Comparison of ENCODE assay signal across 18 cellular contexts in genomic region chr2:125227843-125228392, GRCh38.
DNase-seq lines count a peak whose midpoint lies in the region; ATAC-seq, FAIRE-seq and TF ChIP-seq lines count a peak whose summit lies in the region.
"Had no signal": no experiment of that assay in that cellular context is flagged by ENCODE, and none has a peak within 500 bp of the region (broad histone marks: within the 10 kb centered on the region; RNA-seq: fewer than 3 reads in every experiment).

No MANE protein-coding gene starts in this region.

- no peaks in the 10 kb centered on the region for H3K79me1 ChIP-seq in IMR-90 (ENCODE audit: low read depth in 1 of 2, low read length in 2 of 2)

- no peak overlapping the region for H4K8ac ChIP-seq in IMR-90 (ENCODE audit: low read depth in 2 of 2, low read length in 2 of 2)

- WGBS in IMR-90 (ENCODE audit: extremely low coverage in 2 of 2, insufficient read length in 1 of 2), 2 experiments: no CpG with 5 or more reads among the region's 2 CpGs

- no peak overlapping the region for H3K9ac ChIP-seq in IMR-90 (ENCODE audit: low read depth, low read length)

- CTCF ChIA-PET in IMR-90 (lab: Yijun Ruan, JAX): no interaction called here

- DNase-seq in IMR-90: no peak
- no peak for DNase-seq in WERI-Rb-1
- DNase-seq in kidney epithelial cell (ENCODE audit: low read depth): no peak
- DNase-seq in activated CD8-positive, alpha-beta memory T cell treated with anti-CD3 and anti-CD28 coated beads, Interleukin-2, amount 50 U/mL, for 48 hours: no peak
- DNase-seq in RCC 7860 (ENCODE audit: low spot score): no peak
- DNase-seq in SHP77 treated with DMSO at 0.1 percent for 48 hours (lab: John Stamatoyannopoulos, UW): no peak
- DNase-seq: activated CD8-positive, alpha-beta memory T cell treated with anti-CD3 and anti-CD28 coated beads, Interleukin-2, amount 10 ng/mL, durations not matched to agents 7 days and 5 days; activated naive CD4-positive, alpha-beta T cell treated with Interleukin-2 at 50 U/mL for 16 hours; Karpas-422; left ventricle myocardium superior; NCI-H2029 treated with DMSO at 0.1 percent for 48 hours; NCI-H774; sigmoid colon; stimulated activated naive CD4-positive, alpha-beta T cell; uterus had no signal

- no peak overlapping the region for H3K18ac ChIP-seq in IMR-90 (ENCODE audit: low read depth, low read length)

- H2BK15ac ChIP-seq in IMR-90 (ENCODE audit: low read depth, low read length): no peak overlapping the region

- H3K27me3 ChIP-seq in DOHH2 (ENCODE audit: control insufficient read depth, low read length) (no peaks in the 10 kb centered on the region), IMR-90 (ENCODE audit: control insufficient read depth, insufficient read depth, low read length) (no peaks in the 10 kb centered on the region), WERI-Rb-1 (ENCODE audit: insufficient read depth, low read depth, severe bottlenecking) (no peaks in the 10 kb centered on the region), kidney epithelial cell (ENCODE audit: control insufficient read depth, insufficient read depth, low read length) (no peaks in the 10 kb centered on the region)
- H3K27me3 ChIP-seq: sigmoid colon, uterus had no signal

- peak; percentile 33 for TF ChIP-seq CTCF in DOHH2 (IDR thresholded peaks at IDR 0.05; ENCODE audit: low read depth, low read length, poor library complexity, severe bottlenecking)
- no peak for TF ChIP-seq CTCF in IMR-90 (conservative IDR thresholded peaks at IDR 0.05; ENCODE audit: low read depth, low read length)
- 0 out of 2 replicates have a peak, but pooled peaks have one; percentile 28 for TF ChIP-seq CTCF in WERI-Rb-1 (IDR thresholded peaks at IDR 0.05; ENCODE audit: low read depth, low read length)
- peak; percentile 32 for TF ChIP-seq CTCF in kidney epithelial cell (IDR thresholded peaks at IDR 0.05; ENCODE audit: insufficient read depth, low read length, poor library complexity, severe bottlenecking)

- H3K9me1 ChIP-seq in IMR-90 (ENCODE audit: insufficient read depth, low read length): no peaks in the 10 kb centered on the region

- H3K4me2 ChIP-seq in DOHH2 (ENCODE audit: low read length): no peak overlapping the region
- no peak overlapping the region for H3K4me2 ChIP-seq in IMR-90 (ENCODE audit: low read depth, low read length)

- H3K56ac ChIP-seq in IMR-90 (ENCODE audit: extremely low read depth, insufficient read depth, low read length): no peak overlapping the region

- H3K4ac ChIP-seq in IMR-90 (ENCODE audit: low read depth, low read length): no peak overlapping the region

- no peak overlapping the region for H3K14ac ChIP-seq in IMR-90 (replicated peaks; ENCODE audit: low read depth, low read length)

- no peak overlapping the region for H2BK120ac ChIP-seq in IMR-90 (ENCODE audit: low read depth, low read length)

- ATAC-seq in IMR-90 (ENCODE audit: low read depth) (no peak), GM18498 (IDR thresholded peaks at IDR 0.05; ENCODE audit: unreplicated experiment) (no peak)
- ATAC-seq: activated CD8-positive, alpha-beta memory T cell treated with anti-CD3 and anti-CD28 coated beads, Interleukin-2, amount 10 ng/mL, durations not matched to agents 7 days and 5 days; left ventricle myocardium superior; natural killer cell treated with Interleukin-12 subunit alpha and Interleukin-12 subunit beta and Interleukin-15 and Interleukin-18, amount 100 ng/mL, for 72 hours had no signal

- H3K4me1 ChIP-seq in DOHH2 (ENCODE audit: control insufficient read depth, low read length): no peaks in the 10 kb centered on the region
- H3K4me1 ChIP-seq in IMR-90 (ENCODE audit: control insufficient read depth, insufficient read depth, low read length): no peaks in the 10 kb centered on the region
- H3K4me1 ChIP-seq: sigmoid colon, uterus had no signal

- H2BK20ac ChIP-seq in IMR-90 (ENCODE audit: low read depth, low read length): no peak overlapping the region

- BruUV-seq in IMR-90 (replicated peaks; lab: Mats Ljungman, UMichigan): no TSS peak

- H3K36me3 ChIP-seq in DOHH2 (ENCODE audit: control insufficient read depth, low read length) (no peaks in the 10 kb centered on the region), IMR-90 (ENCODE audit: control insufficient read depth, insufficient read depth, low read length) (no peaks in the 10 kb centered on the region), WERI-Rb-1 (no peaks in the 10 kb centered on the region), kidney epithelial cell (ENCODE audit: control insufficient read depth, insufficient read depth, low read length) (no peaks in the 10 kb centered on the region)
- H3K36me3 ChIP-seq: sigmoid colon, uterus had no signal

- H4K91ac ChIP-seq in IMR-90 (ENCODE audit: insufficient read depth, low read depth, low read length): no peak overlapping the region

- in situ Hi-C loops in IMR-90 (cut with MboI; ENCODE audit: low sequenced_read_pairs): no loop called here

- H2AFZ ChIP-seq in IMR-90 (replicated peaks; ENCODE audit: low read length, poor library complexity): no peak overlapping the region

- H3K4me3 ChIP-seq in DOHH2 (ENCODE audit: low read length): no peak overlapping the region
- no peak overlapping the region for H3K4me3 ChIP-seq in IMR-90 (ENCODE audit: insufficient read depth, low read depth, low read length)
- H3K4me3 ChIP-seq in WERI-Rb-1 (ENCODE audit: low read depth, low read length): no peak overlapping the region
- H3K4me3 ChIP-seq in kidney epithelial cell (ENCODE audit: low read depth, low read length): no peak overlapping the region
- H3K4me3 ChIP-seq: sigmoid colon, uterus had no signal

- H2AK9ac ChIP-seq in IMR-90 (replicated peaks; ENCODE audit: low read depth, low read length, poor library complexity): no peak overlapping the region

- no peaks in the 10 kb centered on the region for H3F3A ChIP-seq in DOHH2 (ENCODE audit: control insufficient read depth, insufficient read depth)

- intact Hi-C loops in IMR-90 (cut with micrococcal nuclease): no loop called here

- no peak overlapping the region for H3K23ac ChIP-seq in IMR-90 (ENCODE audit: low read depth, low read length)

- no peaks in the 10 kb centered on the region for H3K9me2 ChIP-seq in DOHH2 (replicated peaks; ENCODE audit: control insufficient read depth, low read length)

- POLR2A ChIA-PET in IMR-90 (lab: Charles Lee; ENCODE audit: unreplicated experiment): no interaction called here

- no peak for TF ChIP-seq POLR2A in IMR-90 (IDR thresholded peaks at IDR 0.05; ENCODE audit: low read depth, low read length)

- H2BK5ac ChIP-seq in IMR-90 (ENCODE audit: low read depth, low read length, poor library complexity, severe bottlenecking): no peak overlapping the region

- H3K79me2 ChIP-seq in DOHH2 (ENCODE audit: control insufficient read depth, low read length): no peaks in the 10 kb centered on the region

- H2AK5ac ChIP-seq in IMR-90 (ENCODE audit: low read depth, low read length): no peak overlapping the region

- H3K9me3 ChIP-seq in DOHH2 (ENCODE audit: control insufficient read depth, insufficient read depth, low read length) (peaks cover 8% of the 10 kb centered on the region; the same call in 1 of the 2 replicates), IMR-90 (ENCODE audit: control insufficient read depth, insufficient read depth, low read length) (peaks cover 7% of the 10 kb centered on the region), WERI-Rb-1 (ENCODE audit: severe bottlenecking) (no peaks in the 10 kb centered on the region)
- H3K9me3 ChIP-seq: sigmoid colon, uterus had no signal

- no peak overlapping the region for H4K5ac ChIP-seq in IMR-90 (ENCODE audit: low read depth, low read length)

- dilution Hi-C loops in IMR-90 (cut with HindIII; ENCODE audit: low sequenced_read_pairs, unreplicated experiment): no loop called here

- TF ChIP-seq RAD21 in IMR-90 (IDR thresholded peaks at IDR 0.05; ENCODE audit: low read length): no peak

- H3K27ac ChIP-seq in DOHH2 (ENCODE audit: low read depth, low read length) (no peak overlapping the region), IMR-90 (ENCODE audit: insufficient read depth, low read length) (no peak overlapping the region), WERI-Rb-1 (no peak overlapping the region)
- H3K27ac ChIP-seq: sigmoid colon, uterus had no signal

- H4K20me1 ChIP-seq in DOHH2 (ENCODE audit: control insufficient read depth, insufficient read depth, low read depth, low read length) (no peaks in the 10 kb centered on the region), IMR-90 (ENCODE audit: insufficient read depth, low read length) (no peaks in the 10 kb centered on the region)

- FAIRE-seq in RCC 7860 (lab: Jason Lieb, UNC): no peak

TF ChIP-seq in IMR-90, 13 proteins besides CTCF, POLR2A, EP300 and RAD21:
- no peak for TF ChIP-seq CHD1 (IDR thresholded peaks at IDR 0.05; ENCODE audit: low read depth, low read length)
- peak; percentile 60; the same call in 1 of the 2 replicates for TF ChIP-seq MAFK (IDR thresholded peaks at IDR 0.05; ENCODE audit: low read depth, low read length)
